In genomic region chr11:72828692-72829101, GRCh38 we compare ENCODE assay signal across 12 cellular contexts. TPM values are rescaled to one million over a fixed set of nuclear protein-coding genes. Genes with fewer than 3 reads are reported as not detected.
DNase-seq lines count a peak whose midpoint lies in the region; ATAC-seq and TF ChIP-seq lines count a peak whose summit lies in the region.
"Had no signal": no experiment of that assay in that cellular context is flagged by ENCODE, and none has a peak within 500 bp of the region (broad histone marks: within the 10 kb centered on the region; RNA-seq: fewer than 3 reads in every experiment).

No MANE protein-coding gene starts in this region.

- H3K27ac Mint-ChIP-seq in stimulated activated naive CD8-positive, alpha-beta T cell treated with anti-CD3 and anti-CD28 coated beads, Interleukin-15, Interleukin-2, amounts not matched to agents 100 ng/mL and 50 ng/mL, for 24 hours = peak overlapping the region; percentile 11
- H3K27ac Mint-ChIP-seq in activated CD8-positive, alpha-beta T cell treated with anti-CD3 and anti-CD28 coated beads, Interleukin-2, amount 10 ng/mL, durations not matched to agents 7 days and 5 days = peak overlapping the region; percentile 30
- H3K27ac Mint-ChIP-seq in natural killer cell (peak overlapping the region; percentile 93 to 95), chondrocyte (ENCODE audit: unreplicated experiment) (no peak overlapping the region)

- in situ Hi-C loops in ACHN (cut with HindIII; ENCODE audit: low pct_ligation_motif_present, low pct_unique_long_range_greater_than_20kb, low sequenced_read_pairs) = no loop called here

- intact Hi-C loops in natural killer cell (cut with micrococcal nuclease) = no loop called here

- POLR2A ChIA-PET in activated CD8-positive, alpha-beta T cell treated with anti-CD3 and anti-CD28 coated beads, Interleukin-2, amount 10 ng/mL, durations not matched to agents 7 days and 5 days (lab: Charles Lee) = no interaction called here

- ATAC-seq in stimulated activated naive CD8-positive, alpha-beta T cell treated with anti-CD3 and anti-CD28 coated beads, Interleukin-15, Interleukin-2, amounts not matched to agents 100 U/mL and 50 U/mL, for 24 hours = no peak
- no peak for ATAC-seq in activated CD8-positive, alpha-beta T cell treated with anti-CD3 and anti-CD28 coated beads, Interleukin-2, amount 10 ng/mL, durations not matched to agents 7 days and 5 days
- ATAC-seq in natural killer cell = no peak
- ATAC-seq: gastroesophageal sphincter had no signal

- TF ChIP-seq CTCF in natural killer cell (IDR thresholded peaks at IDR 0.05) (no peak), chondrocyte (IDR thresholded peaks at IDR 0.05) (no peak)

- peaks cover 21% of the 10 kb centered on the region for H3K36me3 Mint-ChIP-seq in stimulated activated naive CD8-positive, alpha-beta T cell treated with anti-CD3 and anti-CD28 coated beads, Interleukin-15, Interleukin-2, amounts not matched to agents 100 ng/mL and 50 ng/mL, for 24 hours (ENCODE audit: low read depth)
- H3K36me3 Mint-ChIP-seq in activated CD8-positive, alpha-beta T cell treated with anti-CD3 and anti-CD28 coated beads, Interleukin-2, amount 10 ng/mL, durations not matched to agents 7 days and 5 days (ENCODE audit: low read depth) = peaks cover 57% of the 10 kb centered on the region
- H3K36me3 Mint-ChIP-seq in natural killer cell (no peaks in the 10 kb centered on the region), chondrocyte (ENCODE audit: low read depth) (no peaks in the 10 kb centered on the region)

- DNase-seq in stimulated activated naive CD8-positive, alpha-beta T cell treated with anti-CD3 and anti-CD28 coated beads, Interleukin-15, Interleukin-2, amounts not matched to agents 100 U/mL and 50 U/mL, for 24 hours = no peak
- DNase-seq in activated CD8-positive, alpha-beta T cell treated with anti-CD3 and anti-CD28 coated beads, Interleukin-2, amount 10 ng/mL, durations not matched to agents 7 days and 5 days = no peak
- DNase-seq in natural killer cell (no peak), chondrocyte (ENCODE audit: low spot score) (no peak), ACHN (no peak), NCI-H187 (lab: John Stamatoyannopoulos, UW) (no peak)
- DNase-seq: activated CD4-positive, alpha-beta T cell treated with anti-CD3 and anti-CD28 coated beads for 1 hour; activated effector memory CD4-positive, alpha-beta T cell treated with Interleukin-2 at 50 U/mL for 16 hours; CD4-positive, alpha-beta memory T cell; GF-D8 had no signal

- CTCF ChIA-PET in activated CD8-positive, alpha-beta T cell treated with anti-CD3 and anti-CD28 coated beads, Interleukin-2, amount 10 ng/mL, durations not matched to agents 7 days and 5 days (lab: Charles Lee) = interaction anchor here (1.2 to 2.0 kb wide), 5 partner anchors 35 to 349 kb away, joined by 3 to 12 read pairs (median 7); partner anchors contain the start of genes FCHSD2 and STARD10

- H3K27me3 Mint-ChIP-seq in stimulated activated naive CD8-positive, alpha-beta T cell treated with anti-CD3 and anti-CD28 coated beads, Interleukin-15, Interleukin-2, amounts not matched to agents 100 ng/mL and 50 ng/mL, for 24 hours = no peaks in the 10 kb centered on the region
- no peaks in the 10 kb centered on the region for H3K27me3 Mint-ChIP-seq in activated CD8-positive, alpha-beta T cell treated with anti-CD3 and anti-CD28 coated beads, Interleukin-2, amount 10 ng/mL, durations not matched to agents 7 days and 5 days (ENCODE audit: low read depth)
- no peaks in the 10 kb centered on the region for H3K27me3 Mint-ChIP-seq in natural killer cell (ENCODE audit: low read depth in 2 of 2)
- H3K27me3 Mint-ChIP-seq in chondrocyte (ENCODE audit: low read depth) = no peaks in the 10 kb centered on the region
- H3K27me3 Mint-ChIP-seq: CD4-positive, alpha-beta memory T cell had no signal

- peaks cover 5% of the 10 kb centered on the region for H3K4me1 Mint-ChIP-seq in stimulated activated naive CD8-positive, alpha-beta T cell treated with anti-CD3 and anti-CD28 coated beads, Interleukin-15, Interleukin-2, amounts not matched to agents 100 ng/mL and 50 ng/mL, for 24 hours (ENCODE audit: low read depth)
- H3K4me1 Mint-ChIP-seq in activated CD8-positive, alpha-beta T cell treated with anti-CD3 and anti-CD28 coated beads, Interleukin-2, amount 10 ng/mL, durations not matched to agents 7 days and 5 days (ENCODE audit: low read depth) = peaks cover 19% of the 10 kb centered on the region
- H3K4me1 Mint-ChIP-seq in natural killer cell (peaks cover 13 to 37% of the 10 kb centered on the region in 2 donors), chondrocyte (ENCODE audit: low read depth) (peaks cover 21% of the 10 kb centered on the region)

- no peak overlapping the region for H3K4me3 Mint-ChIP-seq in stimulated activated naive CD8-positive, alpha-beta T cell treated with anti-CD3 and anti-CD28 coated beads, Interleukin-15, Interleukin-2, amounts not matched to agents 100 ng/mL and 50 ng/mL, for 24 hours
- H3K4me3 Mint-ChIP-seq in activated CD8-positive, alpha-beta T cell treated with anti-CD3 and anti-CD28 coated beads, Interleukin-2, amount 10 ng/mL, durations not matched to agents 7 days and 5 days = no peak overlapping the region
- H3K4me3 Mint-ChIP-seq in natural killer cell (no peak overlapping the region), chondrocyte (ENCODE audit: unreplicated experiment) (no peak overlapping the region)

- no peaks in the 10 kb centered on the region for H3K9me3 Mint-ChIP-seq in stimulated activated naive CD8-positive, alpha-beta T cell treated with anti-CD3 and anti-CD28 coated beads, Interleukin-15, Interleukin-2, amounts not matched to agents 100 ng/mL and 50 ng/mL, for 24 hours
- no peaks in the 10 kb centered on the region for H3K9me3 Mint-ChIP-seq in activated CD8-positive, alpha-beta T cell treated with anti-CD3 and anti-CD28 coated beads, Interleukin-2, amount 10 ng/mL, durations not matched to agents 7 days and 5 days (ENCODE audit: insufficient read depth)
- H3K9me3 Mint-ChIP-seq in natural killer cell (no peaks in the 10 kb centered on the region), chondrocyte (ENCODE audit: low read depth) (no peaks in the 10 kb centered on the region)

RNA-seq across cellular contexts. Expression of gene ATG16L2, which starts 14.5 kb away (rescaled TPM):
- 100 to 1,000 TPM; 104 to 105 TPM for total RNA-seq in activated CD8-positive, alpha-beta T cell treated with anti-CD3 and anti-CD28 coated beads, Interleukin-2, amount 10 ng/mL, durations not matched to agents 7 days and 5 days
- total RNA-seq in natural killer cell (100 to 1,000 TPM; 172 to 190 (median 179) TPM), chondrocyte (7.9 to 14.8 TPM (median 9.9 TPM) in 3 replicates)

RNA-seq across cellular contexts. Expression of gene STARD10, which starts 34.9 kb away (rescaled TPM):
- total RNA-seq in activated CD8-positive, alpha-beta T cell treated with anti-CD3 and anti-CD28 coated beads, Interleukin-2, amount 10 ng/mL, durations not matched to agents 7 days and 5 days = 1 to 10 TPM; 4.0 to 4.5 TPM
- total RNA-seq in natural killer cell = 10 to 100 TPM; 10.9 to 17.3 (median 11.7) TPM
- 58.8 to 81.0 TPM (median 79.4 TPM) in 3 replicates for total RNA-seq in chondrocyte
